30 cellular contexts compared by ENCODE assay signal in genomic region chr2:181944914-181945291, GRCh38. TPM values are rescaled to one million over a fixed set of nuclear protein-coding genes. Genes with fewer than 3 reads are reported as not detected.
"Had no signal": no experiment of that assay in that cellular context is flagged by ENCODE, and none has a peak within 500 bp of the region (broad histone marks: within the 10 kb centered on the region; RNA-seq: fewer than 3 reads in every experiment).

No MANE protein-coding gene starts in this region.

- ATAC-seq: activated naive CD4-positive, alpha-beta T cell treated with anti-CD3 and anti-CD28 coated beads, Interleukin-2, amount 50 U/mL, for 72 hours; activated T-cell treated with anti-CD3 and anti-CD28 coated beads, Interleukin-2, amount 50 U/mL, for 72 hours had no signal

- FAIRE-seq: endometrium, endothelial cell of umbilical vein, frontal cortex had no signal

- H3K4me3 ChIP-seq: ascending aorta, breast epithelium, cardiac muscle cell, colonic mucosa had no signal

- H3K9me3 ChIP-seq: ascending aorta, breast epithelium, colonic mucosa had no signal

- H3K27me3 ChIP-seq: ascending aorta, breast epithelium, cardiac muscle cell, colonic mucosa had no signal

- H3K36me3 ChIP-seq: ascending aorta, breast epithelium, cardiac muscle cell, colonic mucosa had no signal

- H3K4me1 ChIP-seq: breast epithelium, colonic mucosa had no signal

- H3K9me3 Mint-ChIP-seq: activated CD4-positive, alpha-beta memory T cell treated with anti-CD3 and anti-CD28 coated beads, Interleukin-2, amount 10 ng/mL, durations not matched to agents 7 days and 5 days; activated CD4-positive, alpha-beta T cell treated with anti-CD3 and anti-CD28 coated beads, Interleukin-2, amount 10 ng/mL, durations not matched to agents 7 days and 5 days; activated naive CD4-positive, alpha-beta T cell treated with anti-CD3 and anti-CD28 coated beads, Interleukin-2, amount 10 ng/mL, durations not matched to agents 7 days and 5 days; activated naive CD4-positive, alpha-beta T cell treated with anti-CD3 and anti-CD28 coated beads, Interleukin-2, amount 50 U/mL, for 72 hours; activated T-cell treated with anti-CD3 and anti-CD28 coated beads, Interleukin-2, amount 50 U/mL, for 24 hours; activated T-cell treated with anti-CD3 and anti-CD28 coated beads, Interleukin-2, amount 50 U/mL, for 72 hours; brain had no signal

- H3K27ac Mint-ChIP-seq: activated CD4-positive, alpha-beta memory T cell treated with anti-CD3 and anti-CD28 coated beads, Interleukin-2, amount 10 ng/mL, durations not matched to agents 7 days and 5 days; activated CD4-positive, alpha-beta T cell treated with anti-CD3 and anti-CD28 coated beads, Interleukin-2, amount 10 ng/mL, durations not matched to agents 7 days and 5 days; activated naive CD4-positive, alpha-beta T cell treated with anti-CD3 and anti-CD28 coated beads, Interleukin-2, amount 10 ng/mL, durations not matched to agents 7 days and 5 days; activated naive CD4-positive, alpha-beta T cell treated with anti-CD3 and anti-CD28 coated beads, Interleukin-2, amount 50 U/mL, for 72 hours; activated naive CD8-positive, alpha-beta T cell treated with anti-CD3 and anti-CD28 coated beads, Interleukin-2, amount 10 ng/mL, durations not matched to agents 7 days and 5 days; activated T-cell treated with anti-CD3 and anti-CD28 coated beads, Interleukin-2, amount 50 U/mL, for 24 hours; activated T-cell treated with anti-CD3 and anti-CD28 coated beads, Interleukin-2, amount 50 U/mL, for 72 hours; brain had no signal

- DNase-seq: activated CD4-positive, alpha-beta memory T cell treated with anti-CD3 and anti-CD28 coated beads, Interleukin-2, amount 10 ng/mL, durations not matched to agents 7 days and 5 days; activated CD4-positive, alpha-beta T cell treated with anti-CD3 and anti-CD28 coated beads for 4 hours; activated CD4-positive, alpha-beta T cell treated with anti-CD3 and anti-CD28 coated beads, Interleukin-2, amount 10 ng/mL, durations not matched to agents 7 days and 5 days; activated CD4-positive, alpha-beta T cell treated with anti-CD3 and anti-CD28 coated beads, Interleukin-2, amount 50 U/mL, for 4 hours; activated CD4-positive, CD25-positive, alpha-beta regulatory T cell; activated CD4-positive, CD25-positive, alpha-beta regulatory T cell treated with anti-CD3 and anti-CD28 coated beads, Interleukin-2, amount 50 U/mL, for 72 hours; activated CD8-positive, alpha-beta memory T cell treated with anti-CD3 and anti-CD28 coated beads, Interleukin-2, amount 50 U/mL, for 48 hours; activated gamma-delta T cell; activated naive CD4-positive, alpha-beta T cell; activated naive CD4-positive, alpha-beta T cell treated with anti-CD3 and anti-CD28 coated beads, Interleukin-2, amount 10 ng/mL, durations not matched to agents 7 days and 5 days; activated naive CD8-positive, alpha-beta T cell treated with anti-CD3 and anti-CD28 coated beads, Interleukin-2, amount 10 ng/mL, durations not matched to agents 7 days and 5 days; activated T-cell treated with anti-CD3 and anti-CD28 coated beads for 4 hours; activated T-cell treated with anti-CD3 and anti-CD28 coated beads, Interleukin-2, amount 50 U/mL, for 24 hours; activated T-cell treated with anti-CD3 and anti-CD28 coated beads, Interleukin-2, amount 50 U/mL, for 72 hours; central memory CD4-positive, alpha-beta T cell; cerebellar nuclear complex; colonic mucosa; effector CD8-positive, alpha-beta T cell; foreskin fibroblast; T-helper 2 cell had no signal

- H3K4me1 Mint-ChIP-seq: activated CD4-positive, alpha-beta memory T cell treated with anti-CD3 and anti-CD28 coated beads, Interleukin-2, amount 10 ng/mL, durations not matched to agents 7 days and 5 days; activated CD4-positive, alpha-beta T cell treated with anti-CD3 and anti-CD28 coated beads, Interleukin-2, amount 10 ng/mL, durations not matched to agents 7 days and 5 days; activated naive CD4-positive, alpha-beta T cell treated with anti-CD3 and anti-CD28 coated beads, Interleukin-2, amount 10 ng/mL, durations not matched to agents 7 days and 5 days; activated naive CD8-positive, alpha-beta T cell treated with anti-CD3 and anti-CD28 coated beads, Interleukin-2, amount 10 ng/mL, durations not matched to agents 7 days and 5 days; brain had no signal

- H3K36me3 Mint-ChIP-seq: activated naive CD4-positive, alpha-beta T cell treated with anti-CD3 and anti-CD28 coated beads, Interleukin-2, amount 10 ng/mL, durations not matched to agents 7 days and 5 days; activated naive CD8-positive, alpha-beta T cell treated with anti-CD3 and anti-CD28 coated beads, Interleukin-2, amount 10 ng/mL, durations not matched to agents 7 days and 5 days; brain had no signal

- H3K27ac ChIP-seq: ascending aorta, breast epithelium, cardiac muscle cell, colonic mucosa, epithelial cell of prostate had no signal

- H3K4me3 Mint-ChIP-seq: activated CD4-positive, alpha-beta memory T cell treated with anti-CD3 and anti-CD28 coated beads, Interleukin-2, amount 10 ng/mL, durations not matched to agents 7 days and 5 days; activated CD4-positive, alpha-beta T cell treated with anti-CD3 and anti-CD28 coated beads, Interleukin-2, amount 10 ng/mL, durations not matched to agents 7 days and 5 days; activated naive CD4-positive, alpha-beta T cell treated with anti-CD3 and anti-CD28 coated beads, Interleukin-2, amount 10 ng/mL, durations not matched to agents 7 days and 5 days; activated naive CD8-positive, alpha-beta T cell treated with anti-CD3 and anti-CD28 coated beads, Interleukin-2, amount 10 ng/mL, durations not matched to agents 7 days and 5 days; activated T-cell treated with anti-CD3 and anti-CD28 coated beads, Interleukin-2, amount 50 U/mL, for 24 hours; activated T-cell treated with anti-CD3 and anti-CD28 coated beads, Interleukin-2, amount 50 U/mL, for 72 hours; brain had no signal

RNA-seq across cellular contexts. Expression of gene PPP1R1C, which starts 40.8 kb away (rescaled TPM):
- total RNA-seq: activated CD4-positive, alpha-beta memory T cell treated with anti-CD3 and anti-CD28 coated beads, Interleukin-2, amount 10 ng/mL, durations not matched to agents 7 days and 5 days; activated CD4-positive, alpha-beta T cell treated with anti-CD3 and anti-CD28 coated beads, Interleukin-2, amount 10 ng/mL, durations not matched to agents 7 days and 5 days; activated naive CD4-positive, alpha-beta T cell treated with anti-CD3 and anti-CD28 coated beads, Interleukin-2, amount 50 U/mL, for 72 hours; activated naive CD8-positive, alpha-beta T cell treated with anti-CD3 and anti-CD28 coated beads, Interleukin-2, amount 10 ng/mL, durations not matched to agents 7 days and 5 days; activated T-cell treated with anti-CD3 and anti-CD28 coated beads, Interleukin-2, amount 50 U/mL, for 72 hours; ascending aorta; colonic mucosa; endothelial cell of umbilical vein; T-helper 1 cell treated with Interleukin-12 subunit alpha and Interleukin-12 subunit beta and Interleukin-4 antibody, amounts not matched to agents 30 ng/mL and 1 ng/mL, for 36 hours had no signal
